13 cellular contexts compared by ENCODE assay signal in the genomic region with DNA sequence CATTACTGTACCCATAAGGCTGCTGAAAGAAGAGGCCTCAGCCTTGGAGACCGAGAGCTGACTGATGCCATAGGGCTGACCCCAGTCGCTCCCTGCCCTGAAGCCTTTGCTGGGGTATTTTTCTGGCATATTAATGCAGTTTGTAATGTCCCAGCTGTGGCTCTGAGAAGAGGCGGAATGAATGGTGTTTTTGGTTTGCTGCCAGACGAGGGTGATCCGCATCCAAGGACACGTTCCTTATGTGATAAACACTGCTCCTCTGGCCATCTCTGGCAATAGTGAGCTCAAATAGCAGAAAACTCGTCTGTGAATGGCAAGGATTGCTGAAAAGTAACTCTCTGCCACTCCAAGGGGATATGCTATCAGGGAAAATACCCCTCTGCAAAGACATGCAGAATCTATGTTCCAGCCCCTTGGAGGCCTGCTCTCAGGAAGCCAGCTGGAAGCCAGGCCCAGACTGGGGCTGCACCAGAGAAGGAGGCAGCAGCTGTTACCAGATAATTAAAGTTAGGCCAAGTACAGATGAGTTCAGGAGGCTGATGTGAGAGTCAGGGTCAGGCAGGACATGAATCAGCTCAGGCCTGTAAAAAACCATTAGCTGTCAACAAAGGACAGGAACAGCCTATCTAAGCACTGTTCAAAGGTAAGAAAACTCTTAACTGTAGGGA. TPM values are rescaled to one million over a fixed set of nuclear protein-coding genes. Genes with fewer than 3 reads are reported as not detected.
DNase-seq lines count a peak whose midpoint lies in the region; ATAC-seq, FAIRE-seq and TF ChIP-seq lines count a peak whose summit lies in the region.
"Had no signal": no experiment of that assay in that cellular context is flagged by ENCODE, and none has a peak within 500 bp of the region (broad histone marks: within the 10 kb centered on the region; RNA-seq: fewer than 3 reads in every experiment).

No MANE protein-coding gene starts in this region.

- H3K27me3 Mint-ChIP-seq in CD4-positive, CD25-positive, alpha-beta regulatory T cell, result no peaks in the 10 kb centered on the region
- H3K27me3 Mint-ChIP-seq in glutamatergic neuron (ENCODE audit: unreplicated experiment), result peaks cover 2% of the 10 kb centered on the region
- H3K27me3 Mint-ChIP-seq: central memory CD8-positive, alpha-beta T cell had no signal

- ATAC-seq in CD4-positive, CD25-positive, alpha-beta regulatory T cell (ENCODE audit: low read depth in 2 of 2), result no peak
- ATAC-seq in pancreas, result peak in 3 of 4 donors; percentile 9 to 26 (median 24)
- ATAC-seq in HG02884 (IDR thresholded peaks at IDR 0.05; ENCODE audit: unreplicated experiment), result no peak
- ATAC-seq in HG03342 (IDR thresholded peaks at IDR 0.05; ENCODE audit: unreplicated experiment), result no peak
- no peak for ATAC-seq in GM21423 (IDR thresholded peaks at IDR 0.05; ENCODE audit: unreplicated experiment)

- H3K27me3 ChIP-seq in CD4-positive, CD25-positive, alpha-beta regulatory T cell (ENCODE audit: control insufficient read depth, insufficient read depth, low read length), result no peaks in the 10 kb centered on the region
- H3K27me3 ChIP-seq in pancreas, result no peaks in the 10 kb centered on the region
- H3K27me3 ChIP-seq: suprapubic skin had no signal

- peak overlapping the region in 2 of 3 donors; percentile 72 to 93 for H3K27ac Mint-ChIP-seq in CD4-positive, CD25-positive, alpha-beta regulatory T cell
- H3K27ac Mint-ChIP-seq in glutamatergic neuron (ENCODE audit: unreplicated experiment), result peak overlapping the region; percentile 85

- intact Hi-C loops in pancreas (cut with DNase I), result no loop called here

- H3K4me1 Mint-ChIP-seq in CD4-positive, CD25-positive, alpha-beta regulatory T cell, result peaks cover 7 to 69% (median 35%) of the 10 kb centered on the region in 4 donors
- peaks cover 19% of the 10 kb centered on the region for H3K4me1 Mint-ChIP-seq in glutamatergic neuron (ENCODE audit: low read depth, unreplicated experiment)

- no peaks in the 10 kb centered on the region for H3K36me3 Mint-ChIP-seq in CD4-positive, CD25-positive, alpha-beta regulatory T cell
- H3K36me3 Mint-ChIP-seq in glutamatergic neuron (ENCODE audit: unreplicated experiment), result peaks cover 4% of the 10 kb centered on the region

- no peak overlapping the region for H3K27ac ChIP-seq in CD4-positive, CD25-positive, alpha-beta regulatory T cell (ENCODE audit: insufficient read depth, low read length, poor library complexity, severe bottlenecking)
- no peak overlapping the region for H3K27ac ChIP-seq in pancreas
- H3K27ac ChIP-seq: suprapubic skin had no signal

- peaks cover 0 to 5% (median 0%) of the 10 kb centered on the region in 7 donors for H3K9me3 Mint-ChIP-seq in CD4-positive, CD25-positive, alpha-beta regulatory T cell
- H3K9me3 Mint-ChIP-seq in glutamatergic neuron (ENCODE audit: unreplicated experiment), result peaks cover 5% of the 10 kb centered on the region
- H3K9me3 Mint-ChIP-seq: central memory CD8-positive, alpha-beta T cell had no signal

- no peaks in the 10 kb centered on the region for H3K9me3 ChIP-seq in CD4-positive, CD25-positive, alpha-beta regulatory T cell (ENCODE audit: control insufficient read depth in 2 of 2, low read length in 2 of 2)
- H3K9me3 ChIP-seq in pancreas, result no peaks in the 10 kb centered on the region
- H3K9me3 ChIP-seq: suprapubic skin had no signal

- no peak for DNase-seq in CD4-positive, CD25-positive, alpha-beta regulatory T cell
- DNase-seq in SK-N-DZ (ENCODE audit: low spot score) (peak; percentile 75), glutamatergic neuron (peak; percentile 40), pancreas (no peak), activated gamma-delta T cell treated with Interleukin-2 at 50 U/mL for 16 hours (no peak)
- DNase-seq: NCI-H1092 treated with DMSO at 0.1 percent for 48 hours had no signal

- no peak overlapping the region for H3K4me3 ChIP-seq in CD4-positive, CD25-positive, alpha-beta regulatory T cell (ENCODE audit: low read depth, low read length)
- no peak overlapping the region for H3K4me3 ChIP-seq in pancreas
- H3K4me3 ChIP-seq: suprapubic skin had no signal

- peaks cover 36% of the 10 kb centered on the region for H3K4me1 ChIP-seq in CD4-positive, CD25-positive, alpha-beta regulatory T cell (ENCODE audit: control insufficient read depth, insufficient read depth, low read length, poor library complexity, severe bottlenecking)
- no peaks in the 10 kb centered on the region for H3K4me1 ChIP-seq in pancreas

- TF ChIP-seq CTCF in glutamatergic neuron (IDR thresholded peaks at IDR 0.05; ENCODE audit: partially characterized antibody, unreplicated experiment), result no peak
- TF ChIP-seq CTCF in pancreas (IDR thresholded peaks at IDR 0.05), result no peak

- 64 to 71% methylated on average over 7 of the region's 7 CpGs for WGBS in pancreas, 2 donors

- FAIRE-seq in pancreas (lab: Jason Lieb, UNC), result no peak
- FAIRE-seq: H54 had no signal

- H3K4me3 Mint-ChIP-seq in CD4-positive, CD25-positive, alpha-beta regulatory T cell, result peak overlapping the region in 1 of 4 donors; percentile 32
- H3K4me3 Mint-ChIP-seq in glutamatergic neuron (ENCODE audit: unreplicated experiment), result no peak overlapping the region
- H3K4me3 Mint-ChIP-seq: central memory CD8-positive, alpha-beta T cell had no signal

- H3K36me3 ChIP-seq in CD4-positive, CD25-positive, alpha-beta regulatory T cell (ENCODE audit: control insufficient read depth, insufficient read depth, low read length), result no peaks in the 10 kb centered on the region
- H3K36me3 ChIP-seq in pancreas, result no peaks in the 10 kb centered on the region
- H3K36me3 ChIP-seq: suprapubic skin had no signal

RNA-seq across cellular contexts. Expression of a gene that starts 28.9 kb away (rescaled TPM):
- 48.2 TPM for total RNA-seq in CD4-positive, CD25-positive, alpha-beta regulatory T cell
- polyA plus RNA-seq in CD4-positive, CD25-positive, alpha-beta regulatory T cell, result 10 to 100 TPM; 17.8 to 21.8 (median 19.3) TPM
- not detected in 2 replicates for polyA plus RNA-seq in SK-N-DZ (2014; cell fraction: cytosol; rRNA removed)
- polyA plus RNA-seq in SK-N-DZ (2014; cell fraction: nucleus; rRNA removed), result 0.18 TPM in 1 of 2 replicates, not detected in the other
- not detected for total RNA-seq in glutamatergic neuron (ENCODE audit: unreplicated experiment)
- total RNA-seq in pancreas, result 1 to 10 TPM in 2 of 6 donors, under 1 TPM in 4; 0.19 to 4.6 (median 0.38) TPM
- polyA plus RNA-seq in pancreas, result under 1 TPM; 0.19 to 0.27 TPM
- polyA plus RNA-seq: neural cell had no signal

RNA-seq across cellular contexts. Expression of a gene that starts 51.0 kb away (rescaled TPM):
- total RNA-seq in CD4-positive, CD25-positive, alpha-beta regulatory T cell, result 144 TPM
- 10 to 100 TPM; 37.0 to 72.4 (median 62.9) TPM for polyA plus RNA-seq in CD4-positive, CD25-positive, alpha-beta regulatory T cell
- 62.7 and 96.6 TPM in 2 replicates for polyA plus RNA-seq in SK-N-DZ (2014; cell fraction: cytosol; rRNA removed)
- 33.1 and 48.8 TPM in 2 replicates for polyA plus RNA-seq in SK-N-DZ (2014; cell fraction: nucleus; rRNA removed)
- total RNA-seq in glutamatergic neuron (ENCODE audit: unreplicated experiment), result 152 TPM
- 10 to 100 TPM; 21.3 to 40.8 (median 24.5) TPM for total RNA-seq in pancreas
- 1 to 10 TPM; 5.7 to 6.2 TPM for polyA plus RNA-seq in pancreas

Comparison
In these comparisons a context has a peak if more than half of its experiments do, and no peak if none do; other contexts are left out.
1. ATAC-seq: peak in pancreas (3 of 4); none in CD4-positive, CD25-positive, alpha-beta regulatory T cell (0 of 2), HG02884 (single experiment), HG03342 (single experiment) and GM21423 (single experiment).
2. DNase-seq: peak in SK-N-DZ (single experiment) and glutamatergic neuron (single experiment); none in CD4-positive, CD25-positive, alpha-beta regulatory T cell (0 of 3), pancreas (0 of 6) and activated gamma-delta T cell treated with Interleukin-2 at 50 U/mL for 16 hours (single experiment).